7 cellular contexts compared by ENCODE assay signal in the genomic region with DNA sequence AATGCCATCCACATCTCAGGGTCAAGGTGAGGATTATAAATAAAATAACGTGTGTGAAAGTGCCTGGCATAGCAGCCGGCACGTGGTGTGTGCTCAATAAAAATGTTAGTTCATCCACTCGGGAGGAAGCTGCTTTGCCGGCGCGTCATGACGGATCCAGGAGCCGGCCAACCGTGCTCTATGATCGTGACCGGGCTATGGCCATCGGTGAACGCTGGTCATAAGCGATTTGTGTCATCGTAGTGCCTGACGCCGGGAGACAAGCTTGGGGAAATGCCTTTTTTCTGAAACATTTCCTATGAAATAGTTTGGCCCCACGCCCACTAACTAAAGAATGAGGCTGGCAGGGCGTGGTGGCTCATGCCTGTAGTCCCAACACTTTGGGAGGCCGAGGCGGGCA.
DNase-seq lines count a peak whose midpoint lies in the region; ATAC-seq, FAIRE-seq and TF ChIP-seq lines count a peak whose summit lies in the region.

No MANE protein-coding gene starts in this region.

- POLR2A ChIA-PET in MCF 10A (lab: Yijun Ruan, JAX) = no interaction called here

- BruUV-seq in MCF 10A (replicated peaks; lab: Mats Ljungman, UMichigan) = no TSS peak

- no peak for TF ChIP-seq RAD21 in Ishikawa (IDR thresholded peaks at IDR 0.05; ENCODE audit: low read depth)

- H3K36me3 Mint-ChIP-seq in MCF 10A (ENCODE audit: insufficient read depth, unreplicated experiment) = no peaks in the 10 kb centered on the region

- H3K4me3 ChIP-seq in kidney (ENCODE audit: low read length in 2 of 2) = peak overlapping the region; percentile 26 to 55

- TF ChIP-seq CTCF in MCF 10A (IDR thresholded peaks at IDR 0.05; ENCODE audit: unreplicated experiment) (no peak), kidney (IDR thresholded peaks at IDR 0.05; ENCODE audit: borderline replicate concordance, extremely low read depth, insufficient read depth) (no peak)

- H3K36me3 ChIP-seq in kidney (ENCODE audit: control insufficient read depth in 1 of 2, insufficient read depth in 2 of 2, low read length in 2 of 2) = no peaks in the 10 kb centered on the region

- H3K9me3 Mint-ChIP-seq in MCF 10A (ENCODE audit: unreplicated experiment) = peaks cover under 1% of the 10 kb centered on the region

- no peak for ATAC-seq in GM21423 (IDR thresholded peaks at IDR 0.05; ENCODE audit: unreplicated experiment)

- H3K27ac ChIP-seq in kidney (ENCODE audit: low read depth in 2 of 2, low read length in 2 of 2) = peak overlapping the region; percentile 51 to 71

- FAIRE-seq in kidney (lab: Jason Lieb, UNC) = no peak

- DNase-seq in MCF 10A (ENCODE audit: unreplicated experiment) (peak; percentile 70), kidney (peak; percentile 84), stromal cell of bone marrow (ENCODE audit: low read depth) (peak; percentile 54), DMS114 treated with DMSO at 0.1 percent for 48 hours (lab: John Stamatoyannopoulos, UW; ENCODE audit: unreplicated experiment) (no peak), cortex of kidney (lab: John Stamatoyannopoulos, UW) (no peak)

- no peaks in the 10 kb centered on the region for H3K4me1 Mint-ChIP-seq in MCF 10A (ENCODE audit: insufficient read depth, unreplicated experiment)

- no peaks in the 10 kb centered on the region for H3K9me3 ChIP-seq in kidney (ENCODE audit: control insufficient read depth in 1 of 2, low read length in 2 of 2)

- TF ChIP-seq EP300 in Ishikawa (IDR thresholded peaks at IDR 0.05; ENCODE audit: borderline replicate concordance) = no peak

- H3K4me1 ChIP-seq in kidney (ENCODE audit: control insufficient read depth in 1 of 2, insufficient read depth in 1 of 2, low read depth in 1 of 2, low read length in 2 of 2) = peaks cover 3 to 4% of the 10 kb centered on the region in 2 donors

- H3K4me3 Mint-ChIP-seq in MCF 10A (ENCODE audit: unreplicated experiment) = no peak overlapping the region

- no peaks in the 10 kb centered on the region for H3K27me3 Mint-ChIP-seq in MCF 10A (ENCODE audit: insufficient read depth, unreplicated experiment)

- intact Hi-C loops in MCF 10A (cut with micrococcal nuclease) = no loop called here
- intact Hi-C loops in kidney (cut with DNase I) = no loop called here

- CTCF ChIA-PET in MCF 10A (lab: Yijun Ruan, JAX) = no interaction called here

- no peak overlapping the region for H3K27ac Mint-ChIP-seq in MCF 10A (ENCODE audit: low read depth, unreplicated experiment)

- peak overlapping the region in 1 of 2 donors; percentile 58 for H3K9ac ChIP-seq in kidney (ENCODE audit: low read length in 2 of 2)

TF ChIP-seq in Ishikawa, 13 proteins besides CTCF, POLR2A, EP300 and RAD21:
- TF ChIP-seq TCF12 (IDR thresholded peaks at IDR 0.05; ENCODE audit: low read depth) = no peak
- TF ChIP-seq YY1 (IDR thresholded peaks at IDR 0.05; ENCODE audit: low read depth) = no peak
- no peak for TF ChIP-seq TEAD4 (IDR thresholded peaks at IDR 0.05)
- TF ChIP-seq CREB1 (IDR thresholded peaks at IDR 0.05; ENCODE audit: low read depth) = no peak
- TF ChIP-seq, protein P1, sequence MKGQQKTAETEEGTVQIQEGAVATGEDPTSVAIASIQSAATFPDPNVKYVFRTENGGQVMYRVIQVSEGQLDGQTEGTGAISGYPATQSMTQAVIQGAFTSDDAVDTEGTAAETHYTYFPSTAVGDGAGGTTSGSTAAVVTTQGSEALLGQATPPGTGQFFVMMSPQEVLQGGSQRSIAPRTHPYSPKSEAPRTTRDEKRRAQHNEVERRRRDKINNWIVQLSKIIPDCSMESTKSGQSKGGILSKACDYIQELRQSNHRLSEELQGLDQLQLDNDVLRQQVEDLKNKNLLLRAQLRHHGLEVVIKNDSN (IDR thresholded peaks at IDR 0.05) = no peak
- TF ChIP-seq, protein P2, sequence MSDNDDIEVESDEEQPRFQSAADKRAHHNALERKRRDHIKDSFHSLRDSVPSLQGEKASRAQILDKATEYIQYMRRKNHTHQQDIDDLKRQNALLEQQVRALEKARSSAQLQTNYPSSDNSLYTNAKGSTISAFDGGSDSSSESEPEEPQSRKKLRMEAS (IDR thresholded peaks at IDR 0.05) = peak; percentile 33
- no peak for TF ChIP-seq TAF1 (IDR thresholded peaks at IDR 0.05; ENCODE audit: low read depth)

Comparison
In these comparisons a context has a peak if more than half of its experiments do, and no peak if none do; other contexts are left out.
1. DNase-seq: peak in MCF 10A (single experiment), kidney (single experiment) and stromal cell of bone marrow (single experiment); none in DMS114 treated with DMSO at 0.1 percent for 48 hours (single experiment) and cortex of kidney (single experiment).